In the genomic region with DNA sequence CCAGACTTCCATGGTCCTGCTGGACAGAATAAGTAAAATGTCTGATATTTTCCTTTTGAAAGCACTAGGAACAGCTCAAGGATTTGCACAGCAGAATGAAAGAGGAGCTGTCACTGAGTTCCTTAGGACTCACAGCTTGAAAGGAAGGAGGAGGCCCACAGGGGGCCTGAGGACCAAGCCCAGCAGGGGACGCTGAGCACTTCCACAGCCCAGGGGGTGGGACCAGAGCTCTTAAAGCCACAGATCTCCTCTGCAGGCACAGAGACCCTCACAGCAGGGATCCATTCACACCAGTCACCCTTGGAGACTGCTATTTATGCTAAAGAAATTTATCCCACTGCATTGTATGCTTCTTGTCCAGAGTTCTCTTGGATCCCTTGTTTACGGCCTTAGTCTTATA, we compare ENCODE assay signal across 23 cellular contexts.
A peak's percentile ranks its signal among the peaks of the same experiment; 100 is the strongest.
DNase-seq lines count a peak whose midpoint lies in the region; ATAC-seq and TF ChIP-seq lines count a peak whose summit lies in the region.
"Had no signal": no experiment of that assay in that cellular context is flagged by ENCODE, and none has a peak within 500 bp of the region (broad histone marks: within the 10 kb centered on the region; RNA-seq: fewer than 3 reads in every experiment).

No MANE protein-coding gene starts in this region.

- no peaks in the 10 kb centered on the region for H3K27me3 ChIP-seq in endodermal cell (ENCODE audit: control insufficient read depth, insufficient read depth, low read length, poor library complexity, severe bottlenecking)
- H3K27me3 ChIP-seq in CD4-positive, alpha-beta memory T cell (ENCODE audit: insufficient read depth, low read length) = no peaks in the 10 kb centered on the region
- H3K27me3 ChIP-seq: cardiac muscle cell, heart left ventricle had no signal

- no peak overlapping the region for H3K27ac Mint-ChIP-seq in endodermal cell
- peak overlapping the region; percentile 52 for H3K27ac Mint-ChIP-seq in neural crest cell (ENCODE audit: unreplicated experiment)
- H3K27ac Mint-ChIP-seq in CD4-positive, alpha-beta memory T cell = no peak overlapping the region
- H3K27ac Mint-ChIP-seq: activated naive CD4-positive, alpha-beta T cell treated with anti-CD3 and anti-CD28 coated beads for 36 hours; memory B cell; stimulated activated memory B cell treated with anti-CD40 and anti-IgM and Interleukin-4, amounts not matched to agents 10 μg/mL and 1 μg/mL and 100 μg/mL, for 72 hours; T-helper 1 cell treated with Interleukin-12 subunit alpha and Interleukin-12 subunit beta and Interleukin-4 antibody, amounts not matched to agents 30 μg/mL and 1 μg/mL, for 36 hours had no signal

- ATAC-seq in HG02623 (IDR thresholded peaks at IDR 0.05; ENCODE audit: unreplicated experiment) = no peak
- ATAC-seq: heart left ventricle; stimulated activated memory B cell treated with anti-CD40 and anti-IgM and Interleukin-4, amounts not matched to agents 10 μg/mL and 1 μg/mL and 100 μg/mL, for 72 hours had no signal

- H3K4me1 Mint-ChIP-seq in endodermal cell = peaks cover 14% of the 10 kb centered on the region
- peaks cover 43% of the 10 kb centered on the region for H3K4me1 Mint-ChIP-seq in neural crest cell
- peaks cover 0 to 11% (median 6%) of the 10 kb centered on the region in 4 donors for H3K4me1 Mint-ChIP-seq in CD4-positive, alpha-beta memory T cell
- H3K4me1 Mint-ChIP-seq: stimulated activated memory B cell treated with anti-CD40 and anti-IgM and Interleukin-4, amounts not matched to agents 10 μg/mL and 1 μg/mL and 100 μg/mL, for 72 hours had no signal

- H3K4me1 ChIP-seq in endodermal cell (ENCODE audit: control insufficient read depth, insufficient read depth, low read length) = no peaks in the 10 kb centered on the region
- no peaks in the 10 kb centered on the region for H3K4me1 ChIP-seq in CD4-positive, alpha-beta memory T cell (ENCODE audit: insufficient read depth, low read length)
- H3K4me1 ChIP-seq: heart left ventricle had no signal

- TF ChIP-seq CTCF in NB4 (IDR thresholded peaks at IDR 0.05; ENCODE audit: low read depth, low read length) = no peak
- TF ChIP-seq CTCF in endodermal cell (conservative IDR thresholded peaks at IDR 0.05) = peak; percentile 35
- no peak for TF ChIP-seq CTCF in neural crest cell (conservative IDR thresholded peaks at IDR 0.05)

- H3K27me3 Mint-ChIP-seq in endodermal cell (ENCODE audit: insufficient read depth) = peaks cover 8% of the 10 kb centered on the region
- no peaks in the 10 kb centered on the region for H3K27me3 Mint-ChIP-seq in neural crest cell (ENCODE audit: low read depth)
- H3K27me3 Mint-ChIP-seq in CD4-positive, alpha-beta memory T cell = no peaks in the 10 kb centered on the region
- H3K27me3 Mint-ChIP-seq: memory B cell; stimulated activated memory B cell treated with anti-CD40 and anti-IgM and Interleukin-4, amounts not matched to agents 10 μg/mL and 1 μg/mL and 100 μg/mL, for 72 hours had no signal

- peaks cover 4% of the 10 kb centered on the region for H3K9me3 ChIP-seq in endodermal cell (ENCODE audit: control insufficient read depth, low read length)
- H3K9me3 ChIP-seq in CD4-positive, alpha-beta memory T cell (ENCODE audit: control insufficient read depth in 1 of 2, low read length in 2 of 2) = no peaks in the 10 kb centered on the region

- peak overlapping the region; percentile 44 for H3K27ac ChIP-seq in endodermal cell (ENCODE audit: low read depth, low read length)
- no peak overlapping the region for H3K27ac ChIP-seq in CD4-positive, alpha-beta memory T cell (ENCODE audit: low read depth, low read length)
- H3K27ac ChIP-seq: C4-2B, cardiac muscle cell, heart left ventricle, RWPE1, SK-N-MC had no signal

- H3K4me3 Mint-ChIP-seq in endodermal cell (no peak overlapping the region), neural crest cell (peak overlapping the region; percentile 67)
- no peak overlapping the region for H3K4me3 Mint-ChIP-seq in CD4-positive, alpha-beta memory T cell
- H3K4me3 Mint-ChIP-seq: activated naive CD4-positive, alpha-beta T cell treated with anti-CD3 and anti-CD28 coated beads for 36 hours; memory B cell; stimulated activated memory B cell treated with anti-CD40 and anti-IgM and Interleukin-4, amounts not matched to agents 10 μg/mL and 1 μg/mL and 100 μg/mL, for 72 hours; T-helper 1 cell treated with Interleukin-12 subunit alpha and Interleukin-12 subunit beta and Interleukin-4 antibody, amounts not matched to agents 30 μg/mL and 1 μg/mL, for 36 hours had no signal

- no peak overlapping the region for H3K4me3 ChIP-seq in NB4 (ENCODE audit: low read depth, low read length)
- H3K4me3 ChIP-seq in endodermal cell (ENCODE audit: low read length) = no peak overlapping the region
- no peak overlapping the region for H3K4me3 ChIP-seq in CD4-positive, alpha-beta memory T cell (ENCODE audit: low read length in 2 of 2)
- H3K4me3 ChIP-seq: cardiac muscle cell, heart left ventricle, SK-N-MC had no signal

- TF ChIP-seq POLR2A in NB4 (IDR thresholded peaks at IDR 0.05; ENCODE audit: extremely low read depth, insufficient read length) = no peak

- peaks cover 13% of the 10 kb centered on the region for H3K9me3 Mint-ChIP-seq in endodermal cell
- peaks cover 15% of the 10 kb centered on the region for H3K9me3 Mint-ChIP-seq in neural crest cell
- peaks cover 0 to 15% (median 9%) of the 10 kb centered on the region in 8 donors for H3K9me3 Mint-ChIP-seq in CD4-positive, alpha-beta memory T cell

- 33 to 65% methylated on average over 2 of the region's 2 CpGs for WGBS in endodermal cell (ENCODE audit: insufficient coverage in 1 of 2, insufficient read length in 1 of 2), 2 experiments

- H3K36me3 Mint-ChIP-seq in endodermal cell (ENCODE audit: low read depth) (peaks cover 7% of the 10 kb centered on the region), neural crest cell (ENCODE audit: low read depth) (peaks cover 11% of the 10 kb centered on the region)
- peaks cover 10 to 28% of the 10 kb centered on the region in 2 donors for H3K36me3 Mint-ChIP-seq in CD4-positive, alpha-beta memory T cell

- H3K9ac ChIP-seq in endodermal cell (ENCODE audit: extremely low read depth, low read length, poor library complexity, severe bottlenecking) = no peak overlapping the region

- CTCF ChIA-PET in CD4-positive, alpha-beta memory T cell (lab: Charles Lee; ENCODE audit: partially characterized antibody) = no interaction called here

- POLR2A ChIA-PET in CD4-positive, alpha-beta memory T cell (lab: Charles Lee; ENCODE audit: partially characterized antibody) = no interaction called here

- DNase-seq in ELF-1 (ENCODE audit: low read depth, low spot score) (peak; percentile 76), NB4 (ENCODE audit: low read depth) (peak; percentile 20), endodermal cell (peak; percentile 72), neural crest cell (ENCODE audit: low read depth, low spot score) (peak; percentile 66), OCI-M2 (lab: John Stamatoyannopoulos, UW; ENCODE audit: unreplicated experiment) (no peak)
- DNase-seq in CD4-positive, alpha-beta memory T cell = no peak
- DNase-seq: activated CD4-positive, alpha-beta T cell treated with anti-CD3 and anti-CD28 coated beads for 48 hours; activated naive CD4-positive, alpha-beta T cell treated with anti-CD3 and anti-CD28 coated beads for 36 hours; Calu3; cortex of kidney; heart left ventricle; NCI-H1436; NCI-H2171 treated with DMSO at 0.1 percent for 48 hours; occipital lobe; stimulated activated CD4-positive, alpha-beta T cell treated with anti-CD3 and anti-CD28 coated beads, Interleukin-4, amount 100 ng/mL, for 1 hour had no signal

- H3K36me3 ChIP-seq in endodermal cell (ENCODE audit: control insufficient read depth, insufficient read depth, low read length) = no peaks in the 10 kb centered on the region
- H3K36me3 ChIP-seq in CD4-positive, alpha-beta memory T cell (ENCODE audit: insufficient read depth, low read length) = no peaks in the 10 kb centered on the region
- H3K36me3 ChIP-seq: cardiac muscle cell, heart left ventricle had no signal

- intact Hi-C loops in CD4-positive, alpha-beta memory T cell (cut with micrococcal nuclease) = no loop called here

Comparison
In these comparisons a context has a peak if more than half of its experiments do, and no peak if none do; other contexts are left out.
1. DNase-seq: peak in ELF-1 (single experiment), NB4 (single experiment), endodermal cell (single experiment) and neural crest cell (single experiment); none in OCI-M2 (single experiment) and CD4-positive, alpha-beta memory T cell (0 of 5).